Comparison of ENCODE assay signal across 1 cellular context in the genomic region with DNA sequence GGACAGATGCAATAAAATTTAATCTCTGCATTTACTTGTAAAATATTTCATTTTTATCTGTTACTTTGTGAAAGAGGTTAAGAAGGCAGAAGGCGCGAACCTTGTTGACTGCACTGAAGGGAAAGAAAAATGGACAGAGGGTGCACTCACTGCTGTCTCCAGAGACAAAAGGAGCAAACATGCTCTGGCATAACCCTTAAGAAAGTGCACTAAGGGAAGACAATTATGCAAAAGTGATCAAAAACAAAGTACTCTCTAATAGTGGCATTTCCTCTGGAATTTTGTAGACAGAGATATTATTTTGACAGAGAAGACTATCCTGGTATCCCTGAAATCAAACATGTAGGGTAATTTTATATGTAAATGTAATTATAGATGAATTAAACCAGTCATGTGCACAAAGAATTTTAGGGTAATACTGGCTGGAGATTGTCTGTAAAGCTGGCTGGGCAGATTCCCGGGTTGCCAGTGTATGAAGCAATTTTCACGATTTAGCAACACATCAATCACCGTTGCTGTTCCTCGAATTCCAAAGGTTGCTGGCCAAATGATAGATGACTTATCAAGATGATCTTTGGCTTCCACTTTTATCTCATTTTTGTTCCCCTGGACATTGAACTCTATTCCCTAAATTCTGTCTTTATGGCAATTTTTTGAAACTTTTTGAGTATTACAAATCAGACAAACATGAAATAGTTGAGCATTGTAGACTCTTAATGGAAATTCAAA.
A peak's percentile ranks its signal among the peaks of the same experiment; 100 is the strongest.
TF ChIP-seq lines count a peak whose summit lies in the region.

No MANE protein-coding gene starts in this region.

TF ChIP-seq in HepG2, 621 proteins besides CTCF, POLR2A, EP300 and RAD21 (continued from another document and continues in another):
- TF ChIP-seq, protein P1, sequence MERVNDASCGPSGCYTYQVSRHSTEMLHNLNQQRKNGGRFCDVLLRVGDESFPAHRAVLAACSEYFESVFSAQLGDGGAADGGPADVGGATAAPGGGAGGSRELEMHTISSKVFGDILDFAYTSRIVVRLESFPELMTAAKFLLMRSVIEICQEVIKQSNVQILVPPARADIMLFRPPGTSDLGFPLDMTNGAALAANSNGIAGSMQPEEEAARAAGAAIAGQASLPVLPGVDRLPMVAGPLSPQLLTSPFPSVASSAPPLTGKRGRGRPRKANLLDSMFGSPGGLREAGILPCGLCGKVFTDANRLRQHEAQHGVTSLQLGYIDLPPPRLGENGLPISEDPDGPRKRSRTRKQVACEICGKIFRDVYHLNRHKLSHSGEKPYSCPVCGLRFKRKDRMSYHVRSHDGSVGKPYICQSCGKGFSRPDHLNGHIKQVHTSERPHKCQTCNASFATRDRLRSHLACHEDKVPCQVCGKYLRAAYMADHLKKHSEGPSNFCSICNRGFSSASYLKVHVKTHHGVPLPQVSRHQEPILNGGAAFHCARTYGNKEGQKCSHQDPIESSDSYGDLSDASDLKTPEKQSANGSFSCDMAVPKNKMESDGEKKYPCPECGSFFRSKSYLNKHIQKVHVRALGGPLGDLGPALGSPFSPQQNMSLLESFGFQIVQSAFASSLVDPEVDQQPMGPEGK (CRISPR knock-in tag; IDR thresholded peaks at IDR 0.05), result no peak
- TF ChIP-seq MYNN (CRISPR knock-in tag; IDR thresholded peaks at IDR 0.05; ENCODE audit: low read depth), result no peak
- no peak for TF ChIP-seq ZNF253 (CRISPR knock-in tag; IDR thresholded peaks at IDR 0.05; ENCODE audit: borderline replicate concordance)
- TF ChIP-seq HNF4G (IDR thresholded peaks at IDR 0.05; ENCODE audit: borderline replicate concordance, low read depth, low read length), result peak; percentile 34; the same call in 1 of the 2 replicates
- no peak for TF ChIP-seq HNF4G (CRISPR knock-in tag; IDR thresholded peaks at IDR 0.05; ENCODE audit: borderline replicate concordance, low read depth)
- no peak for TF ChIP-seq KLF15 (CRISPR knock-in tag; IDR thresholded peaks at IDR 0.05; ENCODE audit: borderline replicate concordance)
- no peak for TF ChIP-seq MEIS1 (CRISPR knock-in tag; IDR thresholded peaks at IDR 0.05; ENCODE audit: borderline replicate concordance)
- TF ChIP-seq, protein P2, sequence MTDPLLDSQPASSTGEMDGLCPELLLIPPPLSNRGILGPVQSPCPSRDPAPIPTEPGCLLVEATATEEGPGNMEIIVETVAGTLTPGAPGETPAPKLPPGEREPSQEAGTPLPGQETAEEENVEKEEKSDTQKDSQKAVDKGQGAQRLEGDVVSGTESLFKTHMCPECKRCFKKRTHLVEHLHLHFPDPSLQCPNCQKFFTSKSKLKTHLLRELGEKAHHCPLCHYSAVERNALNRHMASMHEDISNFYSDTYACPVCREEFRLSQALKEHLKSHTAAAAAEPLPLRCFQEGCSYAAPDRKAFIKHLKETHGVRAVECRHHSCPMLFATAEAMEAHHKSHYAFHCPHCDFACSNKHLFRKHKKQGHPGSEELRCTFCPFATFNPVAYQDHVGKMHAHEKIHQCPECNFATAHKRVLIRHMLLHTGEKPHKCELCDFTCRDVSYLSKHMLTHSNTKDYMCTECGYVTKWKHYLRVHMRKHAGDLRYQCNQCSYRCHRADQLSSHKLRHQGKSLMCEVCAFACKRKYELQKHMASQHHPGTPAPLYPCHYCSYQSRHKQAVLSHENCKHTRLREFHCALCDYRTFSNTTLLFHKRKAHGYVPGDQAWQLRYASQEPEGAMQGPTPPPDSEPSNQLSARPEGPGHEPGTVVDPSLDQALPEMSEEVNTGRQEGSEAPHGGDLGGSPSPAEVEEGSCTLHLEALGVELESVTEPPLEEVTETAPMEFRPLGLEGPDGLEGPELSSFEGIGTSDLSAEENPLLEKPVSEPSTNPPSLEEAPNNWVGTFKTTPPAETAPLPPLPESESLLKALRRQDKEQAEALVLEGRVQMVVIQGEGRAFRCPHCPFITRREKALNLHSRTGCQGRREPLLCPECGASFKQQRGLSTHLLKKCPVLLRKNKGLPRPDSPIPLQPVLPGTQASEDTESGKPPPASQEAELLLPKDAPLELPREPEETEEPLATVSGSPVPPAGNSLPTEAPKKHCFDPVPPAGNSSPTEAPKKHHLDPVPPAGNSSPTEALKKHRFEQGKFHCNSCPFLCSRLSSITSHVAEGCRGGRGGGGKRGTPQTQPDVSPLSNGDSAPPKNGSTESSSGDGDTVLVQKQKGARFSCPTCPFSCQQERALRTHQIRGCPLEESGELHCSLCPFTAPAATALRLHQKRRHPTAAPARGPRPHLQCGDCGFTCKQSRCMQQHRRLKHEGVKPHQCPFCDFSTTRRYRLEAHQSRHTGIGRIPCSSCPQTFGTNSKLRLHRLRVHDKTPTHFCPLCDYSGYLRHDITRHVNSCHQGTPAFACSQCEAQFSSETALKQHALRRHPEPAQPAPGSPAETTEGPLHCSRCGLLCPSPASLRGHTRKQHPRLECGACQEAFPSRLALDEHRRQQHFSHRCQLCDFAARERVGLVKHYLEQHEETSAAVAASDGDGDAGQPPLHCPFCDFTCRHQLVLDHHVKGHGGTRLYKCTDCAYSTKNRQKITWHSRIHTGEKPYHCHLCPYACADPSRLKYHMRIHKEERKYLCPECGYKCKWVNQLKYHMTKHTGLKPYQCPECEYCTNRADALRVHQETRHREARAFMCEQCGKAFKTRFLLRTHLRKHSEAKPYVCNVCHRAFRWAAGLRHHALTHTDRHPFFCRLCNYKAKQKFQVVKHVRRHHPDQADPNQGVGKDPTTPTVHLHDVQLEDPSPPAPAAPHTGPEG (CRISPR knock-in tag; IDR thresholded peaks at IDR 0.05), result no peak
- TF ChIP-seq SUZ12 (IDR thresholded peaks at IDR 0.05; ENCODE audit: low read depth, low read length), result no peak
- TF ChIP-seq, protein P3, sequence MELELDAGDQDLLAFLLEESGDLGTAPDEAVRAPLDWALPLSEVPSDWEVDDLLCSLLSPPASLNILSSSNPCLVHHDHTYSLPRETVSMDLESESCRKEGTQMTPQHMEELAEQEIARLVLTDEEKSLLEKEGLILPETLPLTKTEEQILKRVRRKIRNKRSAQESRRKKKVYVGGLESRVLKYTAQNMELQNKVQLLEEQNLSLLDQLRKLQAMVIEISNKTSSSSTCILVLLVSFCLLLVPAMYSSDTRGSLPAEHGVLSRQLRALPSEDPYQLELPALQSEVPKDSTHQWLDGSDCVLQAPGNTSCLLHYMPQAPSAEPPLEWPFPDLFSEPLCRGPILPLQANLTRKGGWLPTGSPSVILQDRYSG (CRISPR knock-in tag; IDR thresholded peaks at IDR 0.05), result no peak
- TF ChIP-seq, protein P4, sequence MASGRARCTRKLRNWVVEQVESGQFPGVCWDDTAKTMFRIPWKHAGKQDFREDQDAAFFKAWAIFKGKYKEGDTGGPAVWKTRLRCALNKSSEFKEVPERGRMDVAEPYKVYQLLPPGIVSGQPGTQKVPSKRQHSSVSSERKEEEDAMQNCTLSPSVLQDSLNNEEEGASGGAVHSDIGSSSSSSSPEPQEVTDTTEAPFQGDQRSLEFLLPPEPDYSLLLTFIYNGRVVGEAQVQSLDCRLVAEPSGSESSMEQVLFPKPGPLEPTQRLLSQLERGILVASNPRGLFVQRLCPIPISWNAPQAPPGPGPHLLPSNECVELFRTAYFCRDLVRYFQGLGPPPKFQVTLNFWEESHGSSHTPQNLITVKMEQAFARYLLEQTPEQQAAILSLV (CRISPR knock-in tag; IDR thresholded peaks at IDR 0.05; ENCODE audit: borderline replicate concordance), result no peak
- TF ChIP-seq, protein P5, sequence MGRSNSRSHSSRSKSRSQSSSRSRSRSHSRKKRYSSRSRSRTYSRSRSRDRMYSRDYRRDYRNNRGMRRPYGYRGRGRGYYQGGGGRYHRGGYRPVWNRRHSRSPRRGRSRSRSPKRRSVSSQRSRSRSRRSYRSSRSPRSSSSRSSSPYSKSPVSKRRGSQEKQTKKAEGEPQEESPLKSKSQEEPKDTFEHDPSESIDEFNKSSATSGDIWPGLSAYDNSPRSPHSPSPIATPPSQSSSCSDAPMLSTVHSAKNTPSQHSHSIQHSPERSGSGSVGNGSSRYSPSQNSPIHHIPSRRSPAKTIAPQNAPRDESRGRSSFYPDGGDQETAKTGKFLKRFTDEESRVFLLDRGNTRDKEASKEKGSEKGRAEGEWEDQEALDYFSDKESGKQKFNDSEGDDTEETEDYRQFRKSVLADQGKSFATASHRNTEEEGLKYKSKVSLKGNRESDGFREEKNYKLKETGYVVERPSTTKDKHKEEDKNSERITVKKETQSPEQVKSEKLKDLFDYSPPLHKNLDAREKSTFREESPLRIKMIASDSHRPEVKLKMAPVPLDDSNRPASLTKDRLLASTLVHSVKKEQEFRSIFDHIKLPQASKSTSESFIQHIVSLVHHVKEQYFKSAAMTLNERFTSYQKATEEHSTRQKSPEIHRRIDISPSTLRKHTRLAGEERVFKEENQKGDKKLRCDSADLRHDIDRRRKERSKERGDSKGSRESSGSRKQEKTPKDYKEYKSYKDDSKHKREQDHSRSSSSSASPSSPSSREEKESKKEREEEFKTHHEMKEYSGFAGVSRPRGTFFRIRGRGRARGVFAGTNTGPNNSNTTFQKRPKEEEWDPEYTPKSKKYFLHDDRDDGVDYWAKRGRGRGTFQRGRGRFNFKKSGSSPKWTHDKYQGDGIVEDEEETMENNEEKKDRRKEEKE (IDR thresholded peaks at IDR 0.05), result no peak
- peak; percentile 65 for TF ChIP-seq BCL6 (CRISPR knock-in tag; IDR thresholded peaks at IDR 0.05)
- no peak for TF ChIP-seq GTF2F1 (IDR thresholded peaks at IDR 0.05; ENCODE audit: low read length)
- TF ChIP-seq ZKSCAN5 (CRISPR knock-in tag; IDR thresholded peaks at IDR 0.05), result no peak
- TF ChIP-seq, protein P6, sequence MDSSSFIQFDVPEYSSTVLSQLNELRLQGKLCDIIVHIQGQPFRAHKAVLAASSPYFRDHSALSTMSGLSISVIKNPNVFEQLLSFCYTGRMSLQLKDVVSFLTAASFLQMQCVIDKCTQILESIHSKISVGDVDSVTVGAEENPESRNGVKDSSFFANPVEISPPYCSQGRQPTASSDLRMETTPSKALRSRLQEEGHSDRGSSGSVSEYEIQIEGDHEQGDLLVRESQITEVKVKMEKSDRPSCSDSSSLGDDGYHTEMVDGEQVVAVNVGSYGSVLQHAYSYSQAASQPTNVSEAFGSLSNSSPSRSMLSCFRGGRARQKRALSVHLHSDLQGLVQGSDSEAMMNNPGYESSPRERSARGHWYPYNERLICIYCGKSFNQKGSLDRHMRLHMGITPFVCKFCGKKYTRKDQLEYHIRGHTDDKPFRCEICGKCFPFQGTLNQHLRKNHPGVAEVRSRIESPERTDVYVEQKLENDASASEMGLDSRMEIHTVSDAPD (CRISPR knock-in tag; IDR thresholded peaks at IDR 0.05), result no peak
- TF ChIP-seq, protein P7, sequence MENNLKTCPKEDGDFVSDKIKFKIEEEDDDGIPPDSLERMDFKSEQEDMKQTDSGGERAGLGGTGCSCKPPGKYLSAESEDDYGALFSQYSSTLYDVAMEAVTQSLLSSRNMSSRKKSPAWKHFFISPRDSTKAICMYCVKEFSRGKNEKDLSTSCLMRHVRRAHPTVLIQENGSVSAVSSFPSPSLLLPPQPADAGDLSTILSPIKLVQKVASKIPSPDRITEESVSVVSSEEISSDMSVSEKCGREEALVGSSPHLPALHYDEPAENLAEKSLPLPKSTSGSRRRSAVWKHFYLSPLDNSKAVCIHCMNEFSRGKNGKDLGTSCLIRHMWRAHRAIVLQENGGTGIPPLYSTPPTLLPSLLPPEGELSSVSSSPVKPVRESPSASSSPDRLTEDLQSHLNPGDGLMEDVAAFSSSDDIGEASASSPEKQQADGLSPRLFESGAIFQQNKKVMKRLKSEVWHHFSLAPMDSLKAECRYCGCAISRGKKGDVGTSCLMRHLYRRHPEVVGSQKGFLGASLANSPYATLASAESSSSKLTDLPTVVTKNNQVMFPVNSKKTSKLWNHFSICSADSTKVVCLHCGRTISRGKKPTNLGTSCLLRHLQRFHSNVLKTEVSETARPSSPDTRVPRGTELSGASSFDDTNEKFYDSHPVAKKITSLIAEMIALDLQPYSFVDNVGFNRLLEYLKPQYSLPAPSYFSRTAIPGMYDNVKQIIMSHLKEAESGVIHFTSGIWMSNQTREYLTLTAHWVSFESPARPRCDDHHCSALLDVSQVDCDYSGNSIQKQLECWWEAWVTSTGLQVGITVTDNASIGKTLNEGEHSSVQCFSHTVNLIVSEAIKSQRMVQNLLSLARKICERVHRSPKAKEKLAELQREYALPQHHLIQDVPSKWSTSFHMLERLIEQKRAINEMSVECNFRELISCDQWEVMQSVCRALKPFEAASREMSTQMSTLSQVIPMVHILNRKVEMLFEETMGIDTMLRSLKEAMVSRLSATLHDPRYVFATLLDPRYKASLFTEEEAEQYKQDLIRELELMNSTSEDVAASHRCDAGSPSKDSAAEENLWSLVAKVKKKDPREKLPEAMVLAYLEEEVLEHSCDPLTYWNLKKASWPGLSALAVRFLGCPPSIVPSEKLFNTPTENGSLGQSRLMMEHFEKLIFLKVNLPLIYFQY (CRISPR knock-in tag; IDR thresholded peaks at IDR 0.05; ENCODE audit: borderline replicate concordance), result no peak
- no peak for TF ChIP-seq ZNF644 (CRISPR knock-in tag; IDR thresholded peaks at IDR 0.05; ENCODE audit: low read depth)
- TF ChIP-seq, protein P8, sequence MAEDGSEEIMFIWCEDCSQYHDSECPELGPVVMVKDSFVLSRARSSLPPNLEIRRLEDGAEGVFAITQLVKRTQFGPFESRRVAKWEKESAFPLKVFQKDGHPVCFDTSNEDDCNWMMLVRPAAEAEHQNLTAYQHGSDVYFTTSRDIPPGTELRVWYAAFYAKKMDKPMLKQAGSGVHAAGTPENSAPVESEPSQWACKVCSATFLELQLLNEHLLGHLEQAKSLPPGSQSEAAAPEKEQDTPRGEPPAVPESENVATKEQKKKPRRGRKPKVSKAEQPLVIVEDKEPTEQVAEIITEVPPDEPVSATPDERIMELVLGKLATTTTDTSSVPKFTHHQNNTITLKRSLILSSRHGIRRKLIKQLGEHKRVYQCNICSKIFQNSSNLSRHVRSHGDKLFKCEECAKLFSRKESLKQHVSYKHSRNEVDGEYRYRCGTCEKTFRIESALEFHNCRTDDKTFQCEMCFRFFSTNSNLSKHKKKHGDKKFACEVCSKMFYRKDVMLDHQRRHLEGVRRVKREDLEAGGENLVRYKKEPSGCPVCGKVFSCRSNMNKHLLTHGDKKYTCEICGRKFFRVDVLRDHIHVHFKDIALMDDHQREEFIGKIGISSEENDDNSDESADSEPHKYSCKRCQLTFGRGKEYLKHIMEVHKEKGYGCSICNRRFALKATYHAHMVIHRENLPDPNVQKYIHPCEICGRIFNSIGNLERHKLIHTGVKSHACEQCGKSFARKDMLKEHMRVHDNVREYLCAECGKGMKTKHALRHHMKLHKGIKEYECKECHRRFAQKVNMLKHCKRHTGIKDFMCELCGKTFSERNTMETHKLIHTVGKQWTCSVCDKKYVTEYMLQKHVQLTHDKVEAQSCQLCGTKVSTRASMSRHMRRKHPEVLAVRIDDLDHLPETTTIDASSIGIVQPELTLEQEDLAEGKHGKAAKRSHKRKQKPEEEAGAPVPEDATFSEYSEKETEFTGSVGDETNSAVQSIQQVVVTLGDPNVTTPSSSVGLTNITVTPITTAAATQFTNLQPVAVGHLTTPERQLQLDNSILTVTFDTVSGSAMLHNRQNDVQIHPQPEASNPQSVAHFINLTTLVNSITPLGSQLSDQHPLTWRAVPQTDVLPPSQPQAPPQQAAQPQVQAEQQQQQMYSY (CRISPR knock-in tag; IDR thresholded peaks at IDR 0.05), result no peak
- TF ChIP-seq BORCS8-MEF2B (CRISPR knock-in tag; IDR thresholded peaks at IDR 0.05), result no peak
- TF ChIP-seq, protein P9, sequence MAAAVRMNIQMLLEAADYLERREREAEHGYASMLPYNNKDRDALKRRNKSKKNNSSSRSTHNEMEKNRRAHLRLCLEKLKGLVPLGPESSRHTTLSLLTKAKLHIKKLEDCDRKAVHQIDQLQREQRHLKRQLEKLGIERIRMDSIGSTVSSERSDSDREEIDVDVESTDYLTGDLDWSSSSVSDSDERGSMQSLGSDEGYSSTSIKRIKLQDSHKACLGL (CRISPR knock-in tag; IDR thresholded peaks at IDR 0.05), result no peak
- TF ChIP-seq, protein P10, sequence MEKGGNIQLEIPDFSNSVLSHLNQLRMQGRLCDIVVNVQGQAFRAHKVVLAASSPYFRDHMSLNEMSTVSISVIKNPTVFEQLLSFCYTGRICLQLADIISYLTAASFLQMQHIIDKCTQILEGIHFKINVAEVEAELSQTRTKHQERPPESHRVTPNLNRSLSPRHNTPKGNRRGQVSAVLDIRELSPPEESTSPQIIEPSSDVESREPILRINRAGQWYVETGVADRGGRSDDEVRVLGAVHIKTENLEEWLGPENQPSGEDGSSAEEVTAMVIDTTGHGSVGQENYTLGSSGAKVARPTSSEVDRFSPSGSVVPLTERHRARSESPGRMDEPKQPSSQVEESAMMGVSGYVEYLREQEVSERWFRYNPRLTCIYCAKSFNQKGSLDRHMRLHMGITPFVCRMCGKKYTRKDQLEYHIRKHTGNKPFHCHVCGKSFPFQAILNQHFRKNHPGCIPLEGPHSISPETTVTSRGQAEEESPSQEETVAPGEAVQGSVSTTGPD (CRISPR knock-in tag; IDR thresholded peaks at IDR 0.05), result no peak
